In genomic region chr10:103605359-103606156, GRCh38 we compare ENCODE assay signal across 8 cellular contexts.
A peak's percentile ranks its signal among the peaks of the same experiment; 100 is the strongest.
DNase-seq lines count a peak whose midpoint lies in the region; ATAC-seq, FAIRE-seq and TF ChIP-seq lines count a peak whose summit lies in the region.

No MANE protein-coding gene starts in this region.

- intact Hi-C loops in naive thymus-derived CD4-positive, alpha-beta T cell (cut with micrococcal nuclease): loop anchor here (1.0 to 10.0 kb wide), 2 partner anchors 81 to 249 kb away; partner anchors contain the start of gene SH3PXD2A (in 1 of the 2)

- DNase-seq in DND-41 (peak; percentile 29), LHCN-M2 (ENCODE audit: low read depth) (peak; percentile 57), urothelium cell line (ENCODE audit: low spot score) (peak; percentile 73), DMS114 treated with DMSO at 0.1 percent for 48 hours (lab: John Stamatoyannopoulos, UW; ENCODE audit: unreplicated experiment) (no peak)
- DNase-seq in activated CD4-positive, alpha-beta memory T cell treated with anti-CD3 and anti-CD28 coated beads, Interleukin-2, amount 10 ng/mL, durations not matched to agents 7 days and 5 days: peak; percentile 46
- peak in 8 of 9 donors; percentile 12 to 51 (median 27) for DNase-seq in naive thymus-derived CD4-positive, alpha-beta T cell

- no peak overlapping the region for H3K27ac ChIP-seq in DND-41 (ENCODE audit: low read length)
- H3K27ac ChIP-seq in naive thymus-derived CD4-positive, alpha-beta T cell (ENCODE audit: low read depth, low read length): no peak overlapping the region

- H3K4me1 ChIP-seq in DND-41 (ENCODE audit: insufficient read depth, low read length): no peaks in the 10 kb centered on the region
- H3K4me1 ChIP-seq in naive thymus-derived CD4-positive, alpha-beta T cell (ENCODE audit: control insufficient read depth in 2 of 2, insufficient read depth in 2 of 2, low read length in 2 of 2): no peaks in the 10 kb centered on the region

- peaks cover 21% of the 10 kb centered on the region for H3K36me3 ChIP-seq in DND-41 (ENCODE audit: insufficient read depth, low read length)
- H3K36me3 ChIP-seq in naive thymus-derived CD4-positive, alpha-beta T cell (ENCODE audit: control insufficient read depth in 2 of 3, insufficient read depth in 3 of 3, low read length in 3 of 3): peaks cover 0 to 5% (median 0%) of the 10 kb centered on the region in 3 experiments

- no peaks in the 10 kb centered on the region for H3K27me3 Mint-ChIP-seq in activated CD4-positive, alpha-beta memory T cell treated with anti-CD3 and anti-CD28 coated beads, Interleukin-2, amount 10 ng/mL, durations not matched to agents 7 days and 5 days
- H3K27me3 Mint-ChIP-seq in naive thymus-derived CD4-positive, alpha-beta T cell: no peaks in the 10 kb centered on the region

- H3K79me2 ChIP-seq in DND-41 (ENCODE audit: insufficient read depth, low read length): no peaks in the 10 kb centered on the region

- no peaks in the 10 kb centered on the region for H3K9me3 ChIP-seq in DND-41 (ENCODE audit: insufficient read depth, low read length, severe bottlenecking)
- no peaks in the 10 kb centered on the region for H3K9me3 ChIP-seq in naive thymus-derived CD4-positive, alpha-beta T cell (ENCODE audit: control insufficient read depth in 2 of 3, low read length in 3 of 3)

- H3K27me3 ChIP-seq in DND-41 (ENCODE audit: insufficient read depth, low read length, poor library complexity): no peaks in the 10 kb centered on the region
- H3K27me3 ChIP-seq in naive thymus-derived CD4-positive, alpha-beta T cell (ENCODE audit: control insufficient read depth in 2 of 2, insufficient read depth in 2 of 2, low read length in 2 of 2): no peaks in the 10 kb centered on the region

- no peak overlapping the region for H3K4me3 Mint-ChIP-seq in activated CD4-positive, alpha-beta memory T cell treated with anti-CD3 and anti-CD28 coated beads, Interleukin-2, amount 10 ng/mL, durations not matched to agents 7 days and 5 days
- H3K4me3 Mint-ChIP-seq in naive thymus-derived CD4-positive, alpha-beta T cell: no peak overlapping the region

- H3K27ac Mint-ChIP-seq in activated CD4-positive, alpha-beta memory T cell treated with anti-CD3 and anti-CD28 coated beads, Interleukin-2, amount 10 ng/mL, durations not matched to agents 7 days and 5 days: no peak overlapping the region
- H3K27ac Mint-ChIP-seq in naive thymus-derived CD4-positive, alpha-beta T cell: no peak overlapping the region

- no peak overlapping the region for H3K4me3 ChIP-seq in DND-41 (ENCODE audit: low read depth in 1 of 2, low read length in 2 of 2)
- H3K4me3 ChIP-seq in naive thymus-derived CD4-positive, alpha-beta T cell (ENCODE audit: low read length): no peak overlapping the region

- peaks cover 15% of the 10 kb centered on the region for H3K36me3 Mint-ChIP-seq in activated CD4-positive, alpha-beta memory T cell treated with anti-CD3 and anti-CD28 coated beads, Interleukin-2, amount 10 ng/mL, durations not matched to agents 7 days and 5 days (ENCODE audit: low read depth)
- H3K36me3 Mint-ChIP-seq in naive thymus-derived CD4-positive, alpha-beta T cell: peaks cover 2 to 10% (median 7%) of the 10 kb centered on the region in 5 donors

- TF ChIP-seq CTCF in DND-41 (IDR thresholded peaks at IDR 0.05; ENCODE audit: borderline replicate concordance, extremely low read depth, low read length, poor library complexity, severe bottlenecking): peak; percentile 68

- POLR2A ChIA-PET in activated CD4-positive, alpha-beta memory T cell treated with anti-CD3 and anti-CD28 coated beads, Interleukin-2, amount 10 ng/mL, durations not matched to agents 7 days and 5 days (lab: Charles Lee): interaction anchor here (1.1 to 1.4 kb wide), 3 partner anchors 9 to 80 kb away, joined by 3 to 4 read pairs (median 3); no protein-coding TSS in a partner anchor
- POLR2A ChIA-PET in naive thymus-derived CD4-positive, alpha-beta T cell (lab: Charles Lee): no interaction called here

- H3K9ac ChIP-seq in DND-41 (ENCODE audit: low read depth, low read length): no peak overlapping the region

- ATAC-seq in DND-41 (ENCODE audit: insufficient read depth, low read depth): no peak
- ATAC-seq in esophagus mucosa: peak; percentile 51
- ATAC-seq in naive thymus-derived CD4-positive, alpha-beta T cell: peak; percentile 56
- no peak for ATAC-seq in HG02588 (IDR thresholded peaks at IDR 0.05; ENCODE audit: unreplicated experiment)

- H3K9me3 Mint-ChIP-seq in activated CD4-positive, alpha-beta memory T cell treated with anti-CD3 and anti-CD28 coated beads, Interleukin-2, amount 10 ng/mL, durations not matched to agents 7 days and 5 days: no peaks in the 10 kb centered on the region
- no peaks in the 10 kb centered on the region for H3K9me3 Mint-ChIP-seq in naive thymus-derived CD4-positive, alpha-beta T cell

- H4K20me1 ChIP-seq in DND-41 (ENCODE audit: insufficient read depth, low read length): no peaks in the 10 kb centered on the region; the same call in 1 of the 2 replicates

- H3K4me1 Mint-ChIP-seq in activated CD4-positive, alpha-beta memory T cell treated with anti-CD3 and anti-CD28 coated beads, Interleukin-2, amount 10 ng/mL, durations not matched to agents 7 days and 5 days: no peaks in the 10 kb centered on the region
- no peaks in the 10 kb centered on the region for H3K4me1 Mint-ChIP-seq in naive thymus-derived CD4-positive, alpha-beta T cell

- H2AFZ ChIP-seq in DND-41 (ENCODE audit: low read depth, low read length): no peak overlapping the region

- FAIRE-seq in urothelium cell line (lab: Jason Lieb, UNC): no peak

- H3K4me2 ChIP-seq in DND-41 (ENCODE audit: insufficient read depth, low read length): no peak overlapping the region

- CTCF ChIA-PET in activated CD4-positive, alpha-beta memory T cell treated with anti-CD3 and anti-CD28 coated beads, Interleukin-2, amount 10 ng/mL, durations not matched to agents 7 days and 5 days (lab: Charles Lee): interaction anchor here (0.6 to 3.0 kb wide), 13 partner anchors 9 to 269 kb away, joined by 3 to 28 read pairs (median 3); no protein-coding TSS in a partner anchor
- CTCF ChIA-PET in naive thymus-derived CD4-positive, alpha-beta T cell (lab: Charles Lee): interaction anchor here (0.5 to 2.2 kb wide), 8 partner anchors 12 to 787 kb away, joined by 3 to 17 read pairs (median 7); no protein-coding TSS in a partner anchor

Comparison
In these comparisons a context has a peak if more than half of its experiments do, and no peak if none do; other contexts are left out.
1. ATAC-seq: peak in esophagus mucosa (single experiment) and naive thymus-derived CD4-positive, alpha-beta T cell (single experiment); none in DND-41 (single experiment) and HG02588 (single experiment).